In the genomic region with DNA sequence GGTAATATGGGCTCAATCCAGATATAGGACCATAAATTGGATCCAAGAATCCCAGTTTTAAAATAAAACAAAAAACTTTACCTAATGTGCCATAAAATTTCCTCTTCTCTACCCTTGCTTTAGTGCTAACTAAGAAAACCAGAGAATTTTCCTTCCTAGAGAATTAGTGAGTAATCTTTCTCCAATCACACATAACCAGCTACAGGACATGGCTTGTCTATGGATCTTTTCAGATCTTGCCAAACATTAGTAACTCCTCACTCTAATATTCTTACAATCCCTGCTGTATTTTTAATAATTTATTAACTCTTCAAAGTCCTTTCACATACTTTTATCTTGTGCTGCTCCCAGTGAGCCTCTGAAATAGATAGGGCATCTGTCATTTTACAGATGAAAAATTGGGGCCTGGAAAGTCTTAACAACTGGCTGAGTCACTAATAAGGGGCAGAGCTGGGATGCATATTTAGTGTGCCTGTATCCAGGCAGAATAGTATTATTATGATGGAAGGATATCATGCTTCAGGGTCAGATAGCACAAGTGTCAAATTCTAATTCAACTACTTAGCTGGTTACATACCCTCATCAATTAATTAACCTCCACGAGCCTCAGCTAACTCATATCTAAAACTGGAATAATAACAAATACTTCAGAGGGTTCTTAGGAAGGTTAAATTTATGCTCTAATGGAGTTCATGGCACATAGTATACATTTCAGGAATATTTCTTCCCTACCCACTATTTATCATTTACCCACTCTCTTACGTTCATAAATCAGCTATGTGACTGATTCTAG, we compare ENCODE assay signal across 1 cellular context.
A peak's percentile ranks its signal among the peaks of the same experiment; 100 is the strongest.
TF ChIP-seq lines count a peak whose summit lies in the region.

No MANE protein-coding gene starts in this region.

TF ChIP-seq in HCT116, 20 proteins besides CTCF, POLR2A, EP300 and RAD21 (continued from another document):
- peak; percentile 46; the same call in 1 of the 2 replicates for TF ChIP-seq FOSL1 (IDR thresholded peaks at IDR 0.05; ENCODE audit: low read depth)
- TF ChIP-seq SIN3A (IDR thresholded peaks at IDR 0.05; ENCODE audit: low read depth) = no peak
- TF ChIP-seq JUND (IDR thresholded peaks at IDR 0.05) = peak; percentile 34; the same call in 1 of the 2 replicates
- TF ChIP-seq SRF (IDR thresholded peaks at IDR 0.05; ENCODE audit: low read depth) = no peak
